Comparison of ENCODE assay signal across 26 cellular contexts in the genomic region with DNA sequence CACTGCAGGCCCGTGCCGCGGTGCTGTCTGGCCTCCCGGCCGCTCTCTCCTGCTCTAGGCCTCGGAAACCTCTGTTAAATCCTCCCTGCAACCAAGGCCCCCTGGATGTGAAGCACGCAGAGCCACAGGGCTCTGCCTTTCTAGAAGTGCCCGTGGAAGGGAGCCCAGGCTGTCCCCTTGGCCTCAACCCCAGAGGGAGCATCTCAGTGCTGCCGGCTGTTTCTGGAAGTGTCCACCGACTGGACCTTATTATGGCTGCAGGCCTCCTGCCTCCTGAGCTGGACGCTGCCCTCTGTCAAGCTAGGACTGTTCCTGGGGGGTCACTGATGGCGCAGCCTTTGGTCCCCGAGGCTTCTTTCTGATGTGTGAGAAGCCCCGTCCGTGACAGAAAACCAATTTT.
"Had no signal": no experiment of that assay in that cellular context is flagged by ENCODE, and none has a peak within 500 bp of the region (broad histone marks: within the 10 kb centered on the region; RNA-seq: fewer than 3 reads in every experiment).

No MANE protein-coding gene starts in this region.

- FAIRE-seq: colon, pancreas, small intestine had no signal

- H3K36me3 ChIP-seq: gastrocnemius medialis, left lung, neutrophil, pancreas, right lobe of liver, thoracic aorta, transverse colon, vagina had no signal

- H3K4me3 ChIP-seq: dorsolateral prefrontal cortex, gastrocnemius medialis, left lung, mucosa of descending colon, pancreas, right lobe of liver, thoracic aorta, transverse colon, vagina had no signal

- ATAC-seq: esophagus mucosa; gastrocnemius medialis; mucosa of descending colon; natural killer cell treated with Interleukin-12 subunit alpha and Interleukin-12 subunit beta and Interleukin-15 and Interleukin-18, amount 100 ng/mL, for 72 hours; pancreas; stimulated activated naive B cell treated with anti-CD40 and anti-IgM and Interleukin-4, amounts not matched to agents 10 μg/mL and 1 μg/mL and 100 μg/mL, for 72 hours had no signal

- H3K27ac ChIP-seq: dorsolateral prefrontal cortex, epithelial cell of prostate, gastrocnemius medialis, left lung, neutrophil, pancreas, right lobe of liver, thoracic aorta, transverse colon, vagina had no signal

- H3K27me3 ChIP-seq: dorsolateral prefrontal cortex, gastrocnemius medialis, neutrophil, pancreas, right lobe of liver, vagina had no signal

- H3K4me1 ChIP-seq: gastrocnemius medialis, left lung, pancreas, right lobe of liver, transverse colon, vagina had no signal

- H3K9me3 ChIP-seq: gastrocnemius medialis, neutrophil, pancreas, right lobe of liver, thoracic aorta, transverse colon, vagina had no signal

- DNase-seq: dorsolateral prefrontal cortex; effector CD4-positive, alpha-beta T cell; endodermal cell; foreskin fibroblast; gastrocnemius medialis; head of caudate nucleus; left cardiac atrium; mesenchymal stem cell; mucosa of descending colon; naive B cell; retina; right lobe of liver; small intestine; stimulated activated CD4-positive, alpha-beta T cell treated with anti-CD3 and anti-CD28 coated beads, Interleukin-15, amount 100 ng/mL, for 24 hours; stimulated activated CD4-positive, alpha-beta T cell treated with anti-CD3 and anti-CD28 coated beads, Interleukin-2, amount 100 ng/mL, for 48 hours; stimulated activated naive B cell treated with anti-CD40 and anti-IgM and Interleukin-4, amounts not matched to agents 10 μg/mL and 1 μg/mL and 100 μg/mL, for 72 hours; transverse colon had no signal
